ENCODE assay signal across 1 cellular context in genomic region chr2:3594493-3595281, GRCh38.
TF ChIP-seq lines count a peak whose summit lies in the region.

TSS of gene COLEC11 (plus strand) at chr2:3595112. CDS start at chr2:3604341, 9,229 bp downstream.

TF ChIP-seq in K562, 482 proteins besides CTCF, POLR2A, EP300 and RAD21 (continued from another document and continues in another):
- TF ChIP-seq FOXO4 (CRISPR knock-in tag; IDR thresholded peaks at IDR 0.05), result no peak
- TF ChIP-seq CTBP1 (IDR thresholded peaks at IDR 0.05; ENCODE audit: borderline replicate concordance), result peak; percentile 89; the same call in 1 of the 2 replicates
- no peak for TF ChIP-seq SIN3A (IDR thresholded peaks at IDR 0.05; ENCODE audit: borderline replicate concordance in 2 of 2, control insufficient read depth in 1 of 2, low read depth in 2 of 2, low read length in 2 of 2)
- TF ChIP-seq DDX20 (tag; IDR thresholded peaks at IDR 0.05; ENCODE audit: low read depth), result no peak
- no peak for TF ChIP-seq ZNF224 (CRISPR knock-in tag; IDR thresholded peaks at IDR 0.05)
- TF ChIP-seq ZNF518B (CRISPR knock-in tag; IDR thresholded peaks at IDR 0.05), result no peak
- no peak for TF ChIP-seq FOXP1 (CRISPR knock-in tag; IDR thresholded peaks at IDR 0.05)
- TF ChIP-seq HNRNPL (IDR thresholded peaks at IDR 0.05; ENCODE audit: low read depth, low read length), result no peak
- no peak for TF ChIP-seq RFX5 (IDR thresholded peaks at IDR 0.05; ENCODE audit: low read depth, low read length)
- TF ChIP-seq MEIS2 (IDR thresholded peaks at IDR 0.05; ENCODE audit: partially characterized antibody), result no peak
- TF ChIP-seq ZNF277 (CRISPR knock-in tag; IDR thresholded peaks at IDR 0.05; ENCODE audit: borderline replicate concordance), result no peak
- TF ChIP-seq ZNF174 (CRISPR knock-in tag; IDR thresholded peaks at IDR 0.05), result no peak
- no peak for TF ChIP-seq SREBF1 (IDR thresholded peaks at IDR 0.05; ENCODE audit: borderline replicate concordance, low read depth, low read length)
- TF ChIP-seq OTX1 (CRISPR knock-in tag; IDR thresholded peaks at IDR 0.05), result no peak
- TF ChIP-seq POLR3A (IDR thresholded peaks at IDR 0.05; ENCODE audit: borderline replicate concordance, extremely low read depth, insufficient read depth, insufficient read length), result no peak
- TF ChIP-seq HDAC2 (IDR thresholded peaks at IDR 0.05), result 0 out of 2 replicates have a peak, but pooled peaks have one; percentile 24
- no peak for TF ChIP-seq ZNF395 (CRISPR knock-in tag; IDR thresholded peaks at IDR 0.05)
- TF ChIP-seq NKRF (IDR thresholded peaks at IDR 0.05; ENCODE audit: borderline replicate concordance), result no peak
- TF ChIP-seq SMAD4 (CRISPR knock-in tag; conservative IDR thresholded peaks at IDR 0.05), result peak; percentile 87
- no peak for TF ChIP-seq RAD51 (IDR thresholded peaks at IDR 0.05; ENCODE audit: borderline replicate concordance, low read depth)
- no peak for TF ChIP-seq NCOR1 (IDR thresholded peaks at IDR 0.05)
- peak; percentile 96 to 97; a peak in 3 of 4 replicates for TF ChIP-seq UBTF (IDR thresholded peaks at IDR 0.05; ENCODE audit: borderline replicate concordance in 1 of 2, low read depth in 2 of 2, low read length in 2 of 2)
- TF ChIP-seq HMG20A (CRISPR knock-in tag; conservative IDR thresholded peaks at IDR 0.05), result no peak
- no peak for TF ChIP-seq EWSR1 (IDR thresholded peaks at IDR 0.05; ENCODE audit: borderline replicate concordance, low read depth, partially characterized antibody)
- no peak for TF ChIP-seq E2F5 (CRISPR knock-in tag; IDR thresholded peaks at IDR 0.05)
- TF ChIP-seq PTBP1 (IDR thresholded peaks at IDR 0.05; ENCODE audit: low read depth, low read length), result no peak
- TF ChIP-seq ARID3A (IDR thresholded peaks at IDR 0.05; ENCODE audit: borderline replicate concordance, low read depth, low read length), result no peak
- TF ChIP-seq ZNF311 (CRISPR knock-in tag; IDR thresholded peaks at IDR 0.05), result no peak
- TF ChIP-seq ZNF121 (CRISPR knock-in tag; conservative IDR thresholded peaks at IDR 0.05), result no peak
- no peak for TF ChIP-seq ZBTB40 (IDR thresholded peaks at IDR 0.05)
- TF ChIP-seq ZBTB40 (CRISPR knock-in tag; IDR thresholded peaks at IDR 0.05), result no peak
- no peak; the same call in 1 of the 2 replicates for TF ChIP-seq ETV5 (CRISPR knock-in tag; IDR thresholded peaks at IDR 0.05; ENCODE audit: low read depth)
- TF ChIP-seq MEF2D (tag; conservative IDR thresholded peaks at IDR 0.05; ENCODE audit: low read depth), result no peak
